8 cellular contexts compared by ENCODE assay signal in genomic region chr1:58814251-58815068, GRCh38. TPM values are rescaled to one million over a fixed set of nuclear protein-coding genes. Genes with fewer than 3 reads are reported as not detected.
DNase-seq lines count a peak whose midpoint lies in the region; ATAC-seq, FAIRE-seq and TF ChIP-seq lines count a peak whose summit lies in the region.

No MANE protein-coding gene starts in this region.

- H3K36me3 Mint-ChIP-seq in glutamatergic neuron (ENCODE audit: unreplicated experiment): peaks cover 4% of the 10 kb centered on the region
- H3K36me3 Mint-ChIP-seq in osteocyte (ENCODE audit: unreplicated experiment): no peaks in the 10 kb centered on the region

- H3K9me3 Mint-ChIP-seq in glutamatergic neuron (ENCODE audit: unreplicated experiment): no peaks in the 10 kb centered on the region
- H3K9me3 Mint-ChIP-seq in osteocyte (ENCODE audit: unreplicated experiment): no peaks in the 10 kb centered on the region

- TF ChIP-seq POLR2A in GM12891 (IDR thresholded peaks at IDR 0.05; ENCODE audit: low read depth, low read length): no peak

- H3K4me1 Mint-ChIP-seq in glutamatergic neuron (ENCODE audit: low read depth, unreplicated experiment) (peaks cover 3% of the 10 kb centered on the region), osteocyte (ENCODE audit: unreplicated experiment) (peaks cover 58% of the 10 kb centered on the region)

- peak overlapping the region; percentile 24; the same call in 1 of the 2 replicates for H3K4me3 ChIP-seq in WI38 (ENCODE audit: low read depth, low read length)

- peak; percentile 94 for DNase-seq in DMS53 treated with DMSO at 0.1 percent for 48 hours (lab: John Stamatoyannopoulos, UW; ENCODE audit: unreplicated experiment)
- peak; percentile 36 for DNase-seq in glutamatergic neuron
- DNase-seq in osteocyte (ENCODE audit: extremely low spot score, unreplicated experiment): no peak
- no peak for DNase-seq in GM12891 (ENCODE audit: insufficient read length, low spot score)
- DNase-seq in KG1 (lab: John Stamatoyannopoulos, UW): no peak

- TF ChIP-seq CTCF in WI38 (IDR thresholded peaks at IDR 0.05; ENCODE audit: low read depth, low read length) (no peak), glutamatergic neuron (IDR thresholded peaks at IDR 0.05; ENCODE audit: partially characterized antibody, unreplicated experiment) (no peak), osteocyte (IDR thresholded peaks at IDR 0.05) (no peak)

- H3K4me3 Mint-ChIP-seq in glutamatergic neuron (ENCODE audit: unreplicated experiment) (peak overlapping the region; percentile 71), osteocyte (ENCODE audit: unreplicated experiment) (no peak overlapping the region)

- H3K27me3 Mint-ChIP-seq in glutamatergic neuron (ENCODE audit: unreplicated experiment) (peaks cover 6% of the 10 kb centered on the region), osteocyte (ENCODE audit: unreplicated experiment) (no peaks in the 10 kb centered on the region)

- H3K27ac Mint-ChIP-seq in glutamatergic neuron (ENCODE audit: unreplicated experiment) (no peak overlapping the region), osteocyte (ENCODE audit: unreplicated experiment) (peak overlapping the region; percentile 70)

- ATAC-seq in GM19324 (IDR thresholded peaks at IDR 0.05; ENCODE audit: low FRiP score, unreplicated experiment): no peak
- ATAC-seq in HG03378 (IDR thresholded peaks at IDR 0.05; ENCODE audit: unreplicated experiment): no peak

- no peak for FAIRE-seq in GM12891 (lab: Jason Lieb, UNC)

TF ChIP-seq in GM12891, 5 proteins besides CTCF, POLR2A, EP300 and RAD21:
- TF ChIP-seq SPI1 (IDR thresholded peaks at IDR 0.05; ENCODE audit: low read depth, low read length): no peak
- TF ChIP-seq PAX5 (IDR thresholded peaks at IDR 0.05; ENCODE audit: insufficient read depth, low read length, severe bottlenecking): no peak
- no peak for TF ChIP-seq POU2F2 (IDR thresholded peaks at IDR 0.05; ENCODE audit: low read depth, low read length)
- no peak for TF ChIP-seq POLR2AphosphoS5 (IDR thresholded peaks at IDR 0.05; ENCODE audit: low read depth, low read length)
- TF ChIP-seq TAF1 (IDR thresholded peaks at IDR 0.05; ENCODE audit: low read depth, low read length): no peak
TF ChIP-seq in GM12891: peak in this region for 0.

RNA-seq across cellular contexts. Expression of gene JUN, which starts 30.6 kb away (rescaled TPM):
- total RNA-seq in glutamatergic neuron (ENCODE audit: unreplicated experiment) (83.1 TPM), osteocyte (115 and 134 TPM in 2 replicates)
- polyA plus RNA-seq in GM12891 (2012; ENCODE audit: low read depth, missing spikeins): 12.5 TPM

Comparison
In these comparisons a context has a peak if more than half of its experiments do, and no peak if none do; other contexts are left out.
1. DNase-seq: peak in DMS53 treated with DMSO at 0.1 percent for 48 hours (single experiment) and glutamatergic neuron (single experiment); none in osteocyte (single experiment), GM12891 (single experiment) and KG1 (single experiment).